1 cellular context compared by ENCODE assay signal in the genomic region with DNA sequence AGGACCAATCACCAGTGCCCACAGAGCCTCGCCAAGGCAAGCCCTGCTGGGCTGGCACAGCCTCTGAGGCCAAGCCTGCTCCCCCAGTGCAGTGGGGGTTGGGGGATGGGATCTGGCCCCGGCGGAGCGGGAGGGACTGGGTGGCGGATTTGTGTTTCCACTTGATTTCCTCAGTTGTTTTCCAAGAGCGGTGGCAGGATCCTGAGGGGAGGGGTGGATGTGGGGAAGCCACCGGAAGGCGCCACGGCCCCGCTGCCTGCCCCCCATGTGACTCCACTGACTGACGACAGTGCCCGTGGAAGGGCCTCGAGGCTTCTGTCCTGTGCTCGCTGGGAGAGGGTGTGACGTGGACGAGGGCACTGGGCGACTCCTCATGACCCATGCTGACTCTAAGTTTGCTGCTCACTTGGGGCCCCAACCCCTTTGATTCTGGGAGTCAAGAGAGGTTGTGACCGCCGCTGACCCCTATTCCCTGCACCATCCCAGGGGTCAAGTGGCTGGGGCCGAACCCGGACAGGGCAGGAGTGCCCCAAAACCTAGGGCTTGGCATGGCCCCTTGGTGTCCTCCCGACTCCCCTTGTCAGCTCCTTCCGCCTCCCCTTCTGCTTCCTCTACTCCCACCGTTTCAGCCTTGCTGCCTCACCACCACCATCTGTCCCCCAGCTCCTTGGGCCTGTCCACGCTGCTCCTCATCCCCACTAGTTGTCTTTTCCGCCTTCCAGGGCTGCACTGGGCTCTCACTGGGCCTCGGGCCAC.
TF ChIP-seq lines count a peak whose summit lies in the region.

No MANE protein-coding gene starts in this region.

TF ChIP-seq in endothelial cell of umbilical vein, 7 proteins besides CTCF, POLR2A, EP300 and RAD21:
- TF ChIP-seq MYC (IDR thresholded peaks at IDR 0.05; ENCODE audit: low read depth, low read length), result no peak
- no peak for TF ChIP-seq JUN (IDR thresholded peaks at IDR 0.05; ENCODE audit: borderline replicate concordance, insufficient read depth, insufficient read length, low read depth)
- no peak for TF ChIP-seq POLR2AphosphoS5 (IDR thresholded peaks at IDR 0.05; ENCODE audit: insufficient read depth, low read depth, low read length)
- TF ChIP-seq GATA2 (IDR thresholded peaks at IDR 0.05; ENCODE audit: insufficient read depth, insufficient read length, low read depth, low read length), result no peak
- no peak for TF ChIP-seq EZH2 (IDR thresholded peaks at IDR 0.05; ENCODE audit: borderline replicate concordance, low read depth, low read length, severe bottlenecking)
- TF ChIP-seq, protein P1, sequence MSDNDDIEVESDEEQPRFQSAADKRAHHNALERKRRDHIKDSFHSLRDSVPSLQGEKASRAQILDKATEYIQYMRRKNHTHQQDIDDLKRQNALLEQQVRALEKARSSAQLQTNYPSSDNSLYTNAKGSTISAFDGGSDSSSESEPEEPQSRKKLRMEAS (IDR thresholded peaks at IDR 0.05; ENCODE audit: insufficient read depth, insufficient read length), result no peak
- no peak for TF ChIP-seq FOS (IDR thresholded peaks at IDR 0.05; ENCODE audit: borderline replicate concordance, insufficient read depth, low read length)
